Comparison of ENCODE assay signal across 16 cellular contexts in genomic region chr2:201936817-201937216, GRCh38.
"Had no signal": no experiment of that assay in that cellular context is flagged by ENCODE, and none has a peak within 500 bp of the region (broad histone marks: within the 10 kb centered on the region; RNA-seq: fewer than 3 reads in every experiment).

No MANE protein-coding gene starts in this region.

- ATAC-seq: activated CD4-positive, alpha-beta T cell treated with anti-CD3 and anti-CD28 coated beads for 36 hours; activated CD8-positive, alpha-beta memory T cell treated with anti-CD3 and anti-CD28 coated beads, Interleukin-2, amount 10 ng/mL, durations not matched to agents 7 days and 5 days; gastrocnemius medialis; natural killer cell treated with Interleukin-12 subunit alpha and Interleukin-12 subunit beta and Interleukin-15 and Interleukin-18, amount 100 ng/mL, for 72 hours had no signal

- H3K4me1 Mint-ChIP-seq: activated CD4-positive, alpha-beta memory T cell treated with anti-CD3 and anti-CD28 coated beads, Interleukin-2, amount 10 ng/mL, durations not matched to agents 7 days and 5 days; activated CD4-positive, alpha-beta T cell treated with anti-CD3 and anti-CD28 coated beads for 36 hours; activated CD8-positive, alpha-beta memory T cell treated with anti-CD3 and anti-CD28 coated beads, Interleukin-2, amount 10 ng/mL, durations not matched to agents 7 days and 5 days; activated naive CD8-positive, alpha-beta T cell treated with anti-CD3 and anti-CD28 coated beads, Interleukin-2, amount 10 ng/mL, durations not matched to agents 7 days and 5 days had no signal

- H3K4me3 ChIP-seq: gastrocnemius medialis, tibial nerve had no signal

- H3K9ac ChIP-seq: parathyroid adenoma had no signal

- H3K9me3 Mint-ChIP-seq: activated CD4-positive, alpha-beta memory T cell treated with anti-CD3 and anti-CD28 coated beads, Interleukin-2, amount 10 ng/mL, durations not matched to agents 7 days and 5 days; activated naive CD8-positive, alpha-beta T cell treated with anti-CD3 and anti-CD28 coated beads, Interleukin-2, amount 10 ng/mL, durations not matched to agents 7 days and 5 days; natural killer cell treated with Interleukin-12 subunit alpha and Interleukin-12 subunit beta and Interleukin-15 and Interleukin-18, amount 100 ng/mL, for 72 hours had no signal

- H3K36me3 ChIP-seq: gastrocnemius medialis, tibial nerve had no signal

- DNase-seq: activated CD4-positive, alpha-beta memory T cell treated with anti-CD3 and anti-CD28 coated beads, Interleukin-2, amount 10 ng/mL, durations not matched to agents 7 days and 5 days; activated CD4-positive, alpha-beta T cell treated with anti-CD3 and anti-CD28 coated beads for 36 hours; activated CD8-positive, alpha-beta memory T cell treated with anti-CD3 and anti-CD28 coated beads, Interleukin-2, amount 10 ng/mL, durations not matched to agents 7 days and 5 days; activated naive CD4-positive, alpha-beta T cell; activated naive CD8-positive, alpha-beta T cell treated with anti-CD3 and anti-CD28 coated beads, Interleukin-2, amount 10 ng/mL, durations not matched to agents 7 days and 5 days; amygdala; caudate nucleus; erythroblast; gastrocnemius medialis; head of caudate nucleus; mesenchymal stem cell; stimulated activated CD4-positive, alpha-beta T cell treated with anti-CD3 and anti-CD28 coated beads, Interleukin-2, amount 100 ng/mL, for 24 hours; stimulated activated naive CD4-positive, alpha-beta T cell treated with Interleukin-2 at 50 U/mL for 16 hours had no signal

- H3K27ac ChIP-seq: gastrocnemius medialis, parathyroid adenoma, tibial nerve had no signal

- H3K27me3 ChIP-seq: gastrocnemius medialis, tibial nerve had no signal

- H3K4me3 Mint-ChIP-seq: activated CD4-positive, alpha-beta memory T cell treated with anti-CD3 and anti-CD28 coated beads, Interleukin-2, amount 10 ng/mL, durations not matched to agents 7 days and 5 days; activated CD4-positive, alpha-beta T cell treated with anti-CD3 and anti-CD28 coated beads for 36 hours; activated CD8-positive, alpha-beta memory T cell treated with anti-CD3 and anti-CD28 coated beads, Interleukin-2, amount 10 ng/mL, durations not matched to agents 7 days and 5 days; activated naive CD8-positive, alpha-beta T cell treated with anti-CD3 and anti-CD28 coated beads, Interleukin-2, amount 10 ng/mL, durations not matched to agents 7 days and 5 days; natural killer cell treated with Interleukin-12 subunit alpha and Interleukin-12 subunit beta and Interleukin-15 and Interleukin-18, amount 100 ng/mL, for 72 hours had no signal

- H3K4me1 ChIP-seq: tibial nerve had no signal

- H3K27ac Mint-ChIP-seq: activated CD4-positive, alpha-beta memory T cell treated with anti-CD3 and anti-CD28 coated beads, Interleukin-2, amount 10 ng/mL, durations not matched to agents 7 days and 5 days; activated CD4-positive, alpha-beta T cell treated with anti-CD3 and anti-CD28 coated beads for 36 hours; activated CD8-positive, alpha-beta memory T cell treated with anti-CD3 and anti-CD28 coated beads, Interleukin-2, amount 10 ng/mL, durations not matched to agents 7 days and 5 days; activated naive CD8-positive, alpha-beta T cell treated with anti-CD3 and anti-CD28 coated beads, Interleukin-2, amount 10 ng/mL, durations not matched to agents 7 days and 5 days; natural killer cell treated with Interleukin-12 subunit alpha and Interleukin-12 subunit beta and Interleukin-15 and Interleukin-18, amount 100 ng/mL, for 72 hours had no signal

- H3K9me3 ChIP-seq: gastrocnemius medialis had no signal

- H3K36me3 Mint-ChIP-seq: activated CD8-positive, alpha-beta memory T cell treated with anti-CD3 and anti-CD28 coated beads, Interleukin-2, amount 10 ng/mL, durations not matched to agents 7 days and 5 days; activated naive CD8-positive, alpha-beta T cell treated with anti-CD3 and anti-CD28 coated beads, Interleukin-2, amount 10 ng/mL, durations not matched to agents 7 days and 5 days; natural killer cell treated with Interleukin-12 subunit alpha and Interleukin-12 subunit beta and Interleukin-15 and Interleukin-18, amount 100 ng/mL, for 72 hours had no signal
